Comparison of ENCODE assay signal across 37 cellular contexts in genomic region chr19:40493778-40494177, GRCh38. TPM values are rescaled to one million over a fixed set of nuclear protein-coding genes. Genes with fewer than 3 reads are reported as not detected.
DNase-seq lines count a peak whose midpoint lies in the region; ATAC-seq, FAIRE-seq and TF ChIP-seq lines count a peak whose summit lies in the region.
"Had no signal": no experiment of that assay in that cellular context is flagged by ENCODE, and none has a peak within 500 bp of the region (broad histone marks: within the 10 kb centered on the region; RNA-seq: fewer than 3 reads in every experiment).

No MANE protein-coding gene starts in this region.

- H3K9me3 ChIP-seq in HepG2 (ENCODE audit: low read length) (no peaks in the 10 kb centered on the region), right lobe of liver (no peaks in the 10 kb centered on the region), T-helper 17 cell (ENCODE audit: control insufficient read depth, low read length, poor library complexity, severe bottlenecking) (no peaks in the 10 kb centered on the region), kidney (ENCODE audit: control insufficient read depth in 1 of 2, low read length in 2 of 2) (peaks cover 0 to 2% of the 10 kb centered on the region in 2 donors)
- H3K9me3 ChIP-seq: A549; BE2C; BLaER1; BLaER1 treated with 17β-estradiol and CSF1 and Interleukin-3, amounts not matched to agents 10 nM and 100 nM; Caco-2 had no signal

- H3K4me2 ChIP-seq in HepG2 (ENCODE audit: low read depth, low read length) = no peak overlapping the region
- H3K4me2 ChIP-seq: A549; BLaER1; BLaER1 treated with 17β-estradiol and CSF1 and Interleukin-3, amounts not matched to agents 10 nM and 100 nM had no signal

- H3K4me1 ChIP-seq in HepG2 (ENCODE audit: insufficient read depth, low read length) (peaks cover 6% of the 10 kb centered on the region; the same call in 1 of the 2 replicates), right lobe of liver (no peaks in the 10 kb centered on the region), kidney (ENCODE audit: control insufficient read depth in 1 of 2, insufficient read depth in 1 of 2, low read depth in 1 of 2, low read length in 2 of 2) (no peaks in the 10 kb centered on the region)
- H3K4me1 ChIP-seq: A549; BE2C; BLaER1; BLaER1 treated with 17β-estradiol and CSF1 and Interleukin-3, amounts not matched to agents 10 nM and 100 nM; Caco-2 had no signal

- H3K27ac Mint-ChIP-seq in T-helper 17 cell = peak overlapping the region; percentile 24
- peak overlapping the region; percentile 18 for H3K27ac Mint-ChIP-seq in activated T-helper 17 cell treated with anti-CD3 and anti-CD28 coated beads, Interleukin-2, amount 50 U/mL, for 72 hours
- H3K27ac Mint-ChIP-seq: B cell; CD14-positive monocyte; CD4-positive, alpha-beta T cell; CD4-positive, CD25-positive, alpha-beta regulatory T cell; CD8-positive, alpha-beta T cell had no signal

- in situ Hi-C loops in HepG2 (cut with HindIII; ENCODE audit: extremely low pct_ligation_motif_present, low pct_unique_long_range_greater_than_20kb) = no loop called here

- H3K4me3 ChIP-seq in HepG2 (replicated peaks in 1 of 3; ENCODE audit: insufficient read depth in 1 of 3, low read depth in 2 of 3, low read length in 3 of 3) (no peak overlapping the region), right lobe of liver (no peak overlapping the region), kidney (ENCODE audit: low read length in 2 of 2) (no peak overlapping the region)
- H3K4me3 ChIP-seq: A549; BLaER1; BLaER1 treated with 17β-estradiol and CSF1 and Interleukin-3, amounts not matched to agents 10 nM and 100 nM had no signal

- no TSS peak for BruUV-seq in HepG2 (replicated peaks; lab: Mats Ljungman, UMichigan)

- peaks cover 22% of the 10 kb centered on the region for H3K27me3 Mint-ChIP-seq in T-helper 17 cell
- peaks cover 25% of the 10 kb centered on the region for H3K27me3 Mint-ChIP-seq in activated T-helper 17 cell treated with anti-CD3 and anti-CD28 coated beads, Interleukin-2, amount 50 U/mL, for 72 hours
- peaks cover 20% of the 10 kb centered on the region for H3K27me3 Mint-ChIP-seq in activated T-cell treated with anti-CD3 and anti-CD28 coated beads, Interleukin-2, amount 50 U/mL, for 4 hours (ENCODE audit: low read depth)

- WGBS in HepG2 (ENCODE audit: low lambda C conversion rate) = 0% methylated on average over 3 of the region's 4 CpGs
- WGBS in right lobe of liver (ENCODE audit: insufficient coverage, low coverage, low lambda C conversion rate, missing lambda C conversion rate) = 25% methylated on average over 2 of the region's 4 CpGs

- peak; percentile 60 for ATAC-seq in HepG2
- no peak for ATAC-seq in right lobe of liver
- ATAC-seq in T-helper 17 cell = no peak
- ATAC-seq in activated T-helper 17 cell treated with anti-CD3 and anti-CD28 coated beads, Interleukin-2, amount 50 U/mL, for 72 hours (replicated peaks) = no peak
- no peak for ATAC-seq in activated T-cell treated with anti-CD3 and anti-CD28 coated beads, Interleukin-2, amount 50 U/mL, for 4 hours
- ATAC-seq: A549; CD8-positive, alpha-beta T cell had no signal

- peaks cover 9% of the 10 kb centered on the region for H3K4me1 Mint-ChIP-seq in T-helper 17 cell
- H3K4me1 Mint-ChIP-seq in activated T-helper 17 cell treated with anti-CD3 and anti-CD28 coated beads, Interleukin-2, amount 50 U/mL, for 72 hours = peaks cover 8% of the 10 kb centered on the region
- H3K4me1 Mint-ChIP-seq in activated T-cell treated with anti-CD3 and anti-CD28 coated beads, Interleukin-2, amount 50 U/mL, for 4 hours (ENCODE audit: low read depth) = no peaks in the 10 kb centered on the region
- H3K4me1 Mint-ChIP-seq: B cell; CD4-positive, alpha-beta memory T cell; CD8-positive, alpha-beta memory T cell had no signal

- H3K36me3 Mint-ChIP-seq in T-helper 17 cell (ENCODE audit: low read depth) = peaks cover 12% of the 10 kb centered on the region
- no peaks in the 10 kb centered on the region for H3K36me3 Mint-ChIP-seq in activated T-helper 17 cell treated with anti-CD3 and anti-CD28 coated beads, Interleukin-2, amount 50 U/mL, for 72 hours (ENCODE audit: low read depth)
- H3K36me3 Mint-ChIP-seq in activated T-cell treated with anti-CD3 and anti-CD28 coated beads, Interleukin-2, amount 50 U/mL, for 4 hours (ENCODE audit: insufficient read depth) = peaks cover 2% of the 10 kb centered on the region
- H3K36me3 Mint-ChIP-seq: CD14-positive monocyte; CD4-positive, alpha-beta memory T cell; CD4-positive, CD25-positive, alpha-beta regulatory T cell; CD8-positive, alpha-beta memory T cell; CD8-positive, alpha-beta T cell had no signal

- no peak for TF ChIP-seq CTCF in HepG2 (CRISPR knock-in tag; IDR thresholded peaks at IDR 0.05)
- no peak for TF ChIP-seq CTCF in right lobe of liver (IDR thresholded peaks at IDR 0.05)
- no peak for TF ChIP-seq CTCF in kidney (IDR thresholded peaks at IDR 0.05; ENCODE audit: borderline replicate concordance, extremely low read depth, insufficient read depth)

- FAIRE-seq in HepG2 (lab: Jason Lieb, UNC) (no peak), kidney (lab: Jason Lieb, UNC) (no peak)
- FAIRE-seq: A204.1, D721Med had no signal

- CTCF ChIA-PET in HepG2 (lab: Yijun Ruan, JAX; ENCODE audit: low intra/inter-chr PET ratio, low total read pairs) = no interaction called here

- no peaks in the 10 kb centered on the region for H3K79me2 ChIP-seq in HepG2 (ENCODE audit: insufficient read depth, low read length)

- TF ChIP-seq POLR2A in HepG2 (IDR thresholded peaks at IDR 0.05; ENCODE audit: insufficient read depth in 1 of 2, low read depth in 2 of 2, low read length in 2 of 2) = no peak
- TF ChIP-seq POLR2A in right lobe of liver (IDR thresholded peaks at IDR 0.05) = no peak

- H3K36me3 ChIP-seq in HepG2 (replicated peaks in 1 of 2; ENCODE audit: control insufficient read depth in 1 of 2, insufficient read depth in 2 of 2, low read length in 2 of 2) (no peaks in the 10 kb centered on the region), right lobe of liver (no peaks in the 10 kb centered on the region), kidney (ENCODE audit: control insufficient read depth in 1 of 2, insufficient read depth in 2 of 2, low read length in 2 of 2) (no peaks in the 10 kb centered on the region)
- H3K36me3 ChIP-seq: BE2C; BLaER1; BLaER1 treated with 17β-estradiol and CSF1 and Interleukin-3, amounts not matched to agents 10 nM and 100 nM had no signal

- no peaks in the 10 kb centered on the region for H3K9me3 Mint-ChIP-seq in activated T-helper 17 cell treated with anti-CD3 and anti-CD28 coated beads, Interleukin-2, amount 50 U/mL, for 72 hours
- no peaks in the 10 kb centered on the region for H3K9me3 Mint-ChIP-seq in activated T-cell treated with anti-CD3 and anti-CD28 coated beads, Interleukin-2, amount 50 U/mL, for 4 hours
- H3K9me3 Mint-ChIP-seq: CD4-positive, alpha-beta memory T cell; CD4-positive, alpha-beta T cell; CD8-positive, alpha-beta T cell had no signal

- POLR2A ChIA-PET in HepG2 (lab: Yijun Ruan, JAX) = no interaction called here

- H3K27ac ChIP-seq in HepG2 (ENCODE audit: extremely low read length, insufficient read depth, low read length) (no peak overlapping the region), right lobe of liver (no peak overlapping the region), kidney (ENCODE audit: low read depth in 2 of 2, low read length in 2 of 2) (no peak overlapping the region)
- H3K27ac ChIP-seq: 22Rv1; A549; BLaER1; BLaER1 treated with 17β-estradiol and CSF1 and Interleukin-3, amounts not matched to agents 10 nM and 100 nM; C4-2B had no signal

- no peak overlapping the region for H2AFZ ChIP-seq in HepG2 (ENCODE audit: low read length)

- H3K27me3 ChIP-seq in HepG2 (ENCODE audit: control insufficient read depth in 1 of 2, insufficient read depth in 2 of 2, low read length in 2 of 2) (0 out of 5 replicates have a peak, but pooled peaks cover 1 to 2% of the 10 kb centered on the region in 2 experiments), right lobe of liver (no peaks in the 10 kb centered on the region)
- H3K27me3 ChIP-seq: BE2C; BLaER1; BLaER1 treated with 17β-estradiol and CSF1 and Interleukin-3, amounts not matched to agents 10 nM and 100 nM had no signal

- TF ChIP-seq EP300 in HepG2 (IDR thresholded peaks at IDR 0.05; ENCODE audit: low read depth in 2 of 2, low read length in 2 of 2) = no peak
- no peak for TF ChIP-seq EP300 in HepG2 (CRISPR knock-in tag; IDR thresholded peaks at IDR 0.05; ENCODE audit: borderline replicate concordance)

- H3K4me3 Mint-ChIP-seq in T-helper 17 cell = no peak overlapping the region
- no peak overlapping the region for H3K4me3 Mint-ChIP-seq in activated T-helper 17 cell treated with anti-CD3 and anti-CD28 coated beads, Interleukin-2, amount 50 U/mL, for 72 hours
- H3K4me3 Mint-ChIP-seq in activated T-cell treated with anti-CD3 and anti-CD28 coated beads, Interleukin-2, amount 50 U/mL, for 4 hours = no peak overlapping the region
- H3K4me3 Mint-ChIP-seq: B cell; CD14-positive monocyte; CD4-positive, alpha-beta memory T cell; CD4-positive, alpha-beta T cell; CD4-positive, CD25-positive, alpha-beta regulatory T cell; CD8-positive, alpha-beta memory T cell; CD8-positive, alpha-beta T cell had no signal

- H4K20me1 ChIP-seq in HepG2 (ENCODE audit: insufficient read depth, low read length) = no peaks in the 10 kb centered on the region
- H4K20me1 ChIP-seq: BLaER1 had no signal

- DNase-seq in HepG2 (ENCODE audit: low spot score) (no peak), right lobe of liver (no peak), T-helper 17 cell (no peak), kidney (peak; percentile 22), DMS153 treated with DMSO at 0.1 percent for 48 hours (lab: John Stamatoyannopoulos, UW; ENCODE audit: unreplicated experiment) (no peak), NCI-H774 (lab: John Stamatoyannopoulos, UW) (no peak)
- DNase-seq in activated T-cell treated with anti-CD3 and anti-CD28 coated beads, Interleukin-2, amount 50 U/mL, for 4 hours = no peak
- DNase-seq: 8988T; ACHN; AML-193; BE2C; C1 segment of cervical spinal cord; Caco-2; Calu3; CD4-positive, alpha-beta memory T cell; CD4-positive, alpha-beta T cell; CD4-positive, CD25-positive, alpha-beta regulatory T cell; CD8-positive, alpha-beta memory T cell; CD8-positive, alpha-beta T cell; COR-L47; DMS 273 treated with DMSO at 0.1 percent for 48 hours; DMS153; DMS53; DMS79; DMS79 treated with DMSO at 0.1 percent for 48 hours; DND-41; EL had no signal

- no peak for TF ChIP-seq RAD21 in HepG2 (CRISPR knock-in tag; IDR thresholded peaks at IDR 0.05)

- H3K9ac ChIP-seq in HepG2 (ENCODE audit: insufficient read depth, low read depth, low read length) = no peak overlapping the region
- no peak overlapping the region for H3K9ac ChIP-seq in kidney (ENCODE audit: low read length in 2 of 2)
- H3K9ac ChIP-seq: BLaER1; BLaER1 treated with 17β-estradiol and CSF1 and Interleukin-3, amounts not matched to agents 10 nM and 100 nM had no signal

- intact Hi-C loops in HepG2 (cut with micrococcal nuclease; ENCODE audit: unreplicated experiment) (no loop called here), right lobe of liver (cut with DNase I) (no loop called here), kidney (cut with DNase I) (no loop called here)

RNA-seq across cellular contexts. Expression of gene SPTBN4, which starts 27.0 kb away (rescaled TPM):
- 0.11 TPM in 1 of 2 replicates, not detected in the other for total RNA-seq in HepG2 (2016; rRNA removed; fragmentation: Illumina TruSeq; extraction: Trizol)
- not detected in 2 replicates for total RNA-seq in HepG2 (2016; cell fraction: cytosol; rRNA removed; fragmentation: Illumina TruSeq; extraction: Trizol; ENCODE audit: low read depth)
- not detected in 2 replicates for total RNA-seq in HepG2 (2016; cell fraction: insoluble cytoplasmic fraction; rRNA removed; fragmentation: Illumina TruSeq; extraction: Trizol)
- total RNA-seq in HepG2 (2016; cell fraction: membrane; rRNA removed; fragmentation: Illumina TruSeq; extraction: Trizol) = not detected in 2 replicates
- total RNA-seq in HepG2 (2016; cell fraction: nucleus; rRNA removed; fragmentation: Illumina TruSeq; extraction: Trizol) = not detected in 2 replicates
- 0.08 and 0.11 TPM in 2 replicates for polyA plus RNA-seq in HepG2 (2011; rRNA removed)
- 0.04 and 0.11 TPM in 2 replicates for polyA plus RNA-seq in HepG2 (2011; cell fraction: cytosol; rRNA removed)
- 0.26 and 0.29 TPM in 2 replicates for polyA plus RNA-seq in HepG2 (2011; cell fraction: nucleus; rRNA removed)
- 0.11 TPM in 2 replicates for polyA plus RNA-seq in HepG2 (2012)
- polyA plus RNA-seq in HepG2 (2016; cell fraction: cytosol; fragmentation: Illumina TruSeq; extraction: Trizol; ENCODE audit: low read depth) = not detected in 2 replicates
- polyA plus RNA-seq in HepG2 (2016; cell fraction: insoluble cytoplasmic fraction; fragmentation: Illumina TruSeq; extraction: Trizol; ENCODE audit: low read depth) = not detected in 2 replicates
- polyA plus RNA-seq in HepG2 (2016; cell fraction: membrane; fragmentation: Illumina TruSeq; extraction: Trizol; ENCODE audit: low read depth) = not detected in 2 replicates
- not detected in 2 replicates for polyA plus RNA-seq in HepG2 (2016; cell fraction: nucleus; fragmentation: Illumina TruSeq; extraction: Trizol; ENCODE audit: insufficient read depth, low read depth)
- 0.30 and 1.5 TPM in 2 replicates for polyA minus RNA-seq in HepG2 (2011; rRNA and poly(A)+ RNA removed; ENCODE audit: low replicate concordance)
- not detected in 2 replicates for polyA minus RNA-seq in HepG2 (2011; cell fraction: cytosol; rRNA and poly(A)+ RNA removed)
- not detected in 2 replicates for polyA minus RNA-seq in HepG2 (2011; cell fraction: nucleus; rRNA and poly(A)+ RNA removed)
- 1 to 10 TPM in 1 of 6 experiments, under 1 TPM in 5; 0.44 to 1.6 (median 0.65) TPM for total RNA-seq in right lobe of liver
- under 1 TPM; 0.21 to 0.25 TPM for total RNA-seq in T-helper 17 cell
- 10 to 100 TPM in 1 of 2 donors, 1 to 10 TPM in 1; 1.4 to 16.4 TPM for total RNA-seq in activated T-helper 17 cell treated with anti-CD3 and anti-CD28 coated beads, Interleukin-2, amount 50 U/mL, for 72 hours
- 0.82 TPM for total RNA-seq in kidney
- 4.6 TPM for polyA plus RNA-seq in kidney (ENCODE audit: insufficient read depth, low read depth, low replicate concordance)
- total RNA-seq in activated T-cell treated with anti-CD3 and anti-CD28 coated beads, Interleukin-2, amount 50 U/mL, for 4 hours = 1 to 10 TPM; 1.2 to 2.1 (median 1.8) TPM
- total RNA-seq: CD4-positive, CD25-positive, alpha-beta regulatory T cell had no signal
- polyA plus RNA-seq: CD14-positive monocyte; CD4-positive, CD25-positive, alpha-beta regulatory T cell; CD8-positive, alpha-beta memory T cell had no signal

RNA-seq across cellular contexts. Expression of gene BLVRB, which starts 28.2 kb away (rescaled TPM):
- total RNA-seq in HepG2 (2016; rRNA removed; fragmentation: Illumina TruSeq; extraction: Trizol) (25.9 and 32.7 TPM in 2 replicates), right lobe of liver (100 to 1,000 TPM; 127 to 326 (median 146) TPM), T-helper 17 cell (1 to 10 TPM; 7.4 to 9.9 TPM), kidney (89.9 TPM)
- 8.2 and 10.9 TPM in 2 replicates for total RNA-seq in HepG2 (2016; cell fraction: cytosol; rRNA removed; fragmentation: Illumina TruSeq; extraction: Trizol; ENCODE audit: low read depth)
- total RNA-seq in HepG2 (2016; cell fraction: insoluble cytoplasmic fraction; rRNA removed; fragmentation: Illumina TruSeq; extraction: Trizol) = 28.3 and 39.1 TPM in 2 replicates
- total RNA-seq in HepG2 (2016; cell fraction: membrane; rRNA removed; fragmentation: Illumina TruSeq; extraction: Trizol) = 7.6 and 7.9 TPM in 2 replicates
- total RNA-seq in HepG2 (2016; cell fraction: nucleus; rRNA removed; fragmentation: Illumina TruSeq; extraction: Trizol) = 9.9 and 11.1 TPM in 2 replicates
- polyA plus RNA-seq in HepG2 (2011; rRNA removed) (51.4 and 75.9 TPM in 2 replicates), kidney (ENCODE audit: insufficient read depth, low read depth, low replicate concordance) (248 TPM)
- 66.0 and 107 TPM in 2 replicates for polyA plus RNA-seq in HepG2 (2011; cell fraction: cytosol; rRNA removed)
- polyA plus RNA-seq in HepG2 (2011; cell fraction: nucleus; rRNA removed) = 44.9 and 46.6 TPM in 2 replicates
- polyA plus RNA-seq in HepG2 (2012) = 39.5 and 39.8 TPM in 2 replicates
- polyA plus RNA-seq in HepG2 (2016; cell fraction: cytosol; fragmentation: Illumina TruSeq; extraction: Trizol; ENCODE audit: low read depth) = 10.5 and 11.4 TPM in 2 replicates
- 31.5 and 40.3 TPM in 2 replicates for polyA plus RNA-seq in HepG2 (2016; cell fraction: insoluble cytoplasmic fraction; fragmentation: Illumina TruSeq; extraction: Trizol; ENCODE audit: low read depth)
- polyA plus RNA-seq in HepG2 (2016; cell fraction: membrane; fragmentation: Illumina TruSeq; extraction: Trizol; ENCODE audit: low read depth) = 6.6 and 8.8 TPM in 2 replicates
- 18.0 and 18.8 TPM in 2 replicates for polyA plus RNA-seq in HepG2 (2016; cell fraction: nucleus; fragmentation: Illumina TruSeq; extraction: Trizol; ENCODE audit: insufficient read depth, low read depth)
- polyA minus RNA-seq in HepG2 (2011; rRNA and poly(A)+ RNA removed; ENCODE audit: low replicate concordance) = 42.8 and 149 TPM in 2 replicates
- polyA minus RNA-seq in HepG2 (2011; cell fraction: cytosol; rRNA and poly(A)+ RNA removed) = 28.8 and 32.2 TPM in 2 replicates
- polyA minus RNA-seq in HepG2 (2011; cell fraction: nucleus; rRNA and poly(A)+ RNA removed) = 6.0 and 10.4 TPM in 2 replicates
- total RNA-seq in activated T-helper 17 cell treated with anti-CD3 and anti-CD28 coated beads, Interleukin-2, amount 50 U/mL, for 72 hours = 10 to 100 TPM; 27.1 to 55.5 TPM
- total RNA-seq in activated T-cell treated with anti-CD3 and anti-CD28 coated beads, Interleukin-2, amount 50 U/mL, for 4 hours = 10 to 100 TPM; 17.0 to 19.2 (median 18.1) TPM

RNA-seq across cellular contexts. Expression of gene SERTAD3, which starts 49.6 kb away (rescaled TPM):
- total RNA-seq in HepG2 (2016; rRNA removed; fragmentation: Illumina TruSeq; extraction: Trizol) = 16.9 and 17.8 TPM in 2 replicates
- 14.6 and 17.8 TPM in 2 replicates for total RNA-seq in HepG2 (2016; cell fraction: cytosol; rRNA removed; fragmentation: Illumina TruSeq; extraction: Trizol; ENCODE audit: low read depth)
- 14.8 and 17.5 TPM in 2 replicates for total RNA-seq in HepG2 (2016; cell fraction: insoluble cytoplasmic fraction; rRNA removed; fragmentation: Illumina TruSeq; extraction: Trizol)
- 22.0 and 25.4 TPM in 2 replicates for total RNA-seq in HepG2 (2016; cell fraction: membrane; rRNA removed; fragmentation: Illumina TruSeq; extraction: Trizol)
- 6.8 and 9.0 TPM in 2 replicates for total RNA-seq in HepG2 (2016; cell fraction: nucleus; rRNA removed; fragmentation: Illumina TruSeq; extraction: Trizol)
- polyA plus RNA-seq in HepG2 (2011; rRNA removed) = 9.5 and 9.6 TPM in 2 replicates
- 6.9 and 7.9 TPM in 2 replicates for polyA plus RNA-seq in HepG2 (2011; cell fraction: cytosol; rRNA removed)
- 5.9 and 6.5 TPM in 2 replicates for polyA plus RNA-seq in HepG2 (2011; cell fraction: nucleus; rRNA removed)
- 6.5 and 7.5 TPM in 2 replicates for polyA plus RNA-seq in HepG2 (2012)
- 3.8 and 4.4 TPM in 2 replicates for polyA plus RNA-seq in HepG2 (2016; cell fraction: cytosol; fragmentation: Illumina TruSeq; extraction: Trizol; ENCODE audit: low read depth)
- polyA plus RNA-seq in HepG2 (2016; cell fraction: insoluble cytoplasmic fraction; fragmentation: Illumina TruSeq; extraction: Trizol; ENCODE audit: low read depth) = 10.8 and 15.2 TPM in 2 replicates
- polyA plus RNA-seq in HepG2 (2016; cell fraction: membrane; fragmentation: Illumina TruSeq; extraction: Trizol; ENCODE audit: low read depth) = 7.3 and 9.1 TPM in 2 replicates
- polyA plus RNA-seq in HepG2 (2016; cell fraction: nucleus; fragmentation: Illumina TruSeq; extraction: Trizol; ENCODE audit: insufficient read depth, low read depth) = 13.4 and 16.1 TPM in 2 replicates
- 19.2 and 19.5 TPM in 2 replicates for polyA minus RNA-seq in HepG2 (2011; rRNA and poly(A)+ RNA removed; ENCODE audit: low replicate concordance)
- 10.9 and 15.7 TPM in 2 replicates for polyA minus RNA-seq in HepG2 (2011; cell fraction: cytosol; rRNA and poly(A)+ RNA removed)
- 5.1 and 5.8 TPM in 2 replicates for polyA minus RNA-seq in HepG2 (2011; cell fraction: nucleus; rRNA and poly(A)+ RNA removed)
- total RNA-seq in right lobe of liver = 10 to 100 TPM in 1 of 6 experiments, 1 to 10 TPM in 5; 5.2 to 10.1 (median 7.4) TPM
- 10 to 100 TPM; 23.5 to 24.6 TPM for total RNA-seq in T-helper 17 cell
- 10 to 100 TPM; 14.3 to 23.9 TPM for total RNA-seq in activated T-helper 17 cell treated with anti-CD3 and anti-CD28 coated beads, Interleukin-2, amount 50 U/mL, for 72 hours
- 38.4 TPM for total RNA-seq in kidney
- 29.9 TPM for polyA plus RNA-seq in kidney (ENCODE audit: insufficient read depth, low read depth, low replicate concordance)
- 1 to 10 TPM; 6.4 to 9.5 (median 6.8) TPM for total RNA-seq in activated T-cell treated with anti-CD3 and anti-CD28 coated beads, Interleukin-2, amount 50 U/mL, for 4 hours
